In the genomic region with DNA sequence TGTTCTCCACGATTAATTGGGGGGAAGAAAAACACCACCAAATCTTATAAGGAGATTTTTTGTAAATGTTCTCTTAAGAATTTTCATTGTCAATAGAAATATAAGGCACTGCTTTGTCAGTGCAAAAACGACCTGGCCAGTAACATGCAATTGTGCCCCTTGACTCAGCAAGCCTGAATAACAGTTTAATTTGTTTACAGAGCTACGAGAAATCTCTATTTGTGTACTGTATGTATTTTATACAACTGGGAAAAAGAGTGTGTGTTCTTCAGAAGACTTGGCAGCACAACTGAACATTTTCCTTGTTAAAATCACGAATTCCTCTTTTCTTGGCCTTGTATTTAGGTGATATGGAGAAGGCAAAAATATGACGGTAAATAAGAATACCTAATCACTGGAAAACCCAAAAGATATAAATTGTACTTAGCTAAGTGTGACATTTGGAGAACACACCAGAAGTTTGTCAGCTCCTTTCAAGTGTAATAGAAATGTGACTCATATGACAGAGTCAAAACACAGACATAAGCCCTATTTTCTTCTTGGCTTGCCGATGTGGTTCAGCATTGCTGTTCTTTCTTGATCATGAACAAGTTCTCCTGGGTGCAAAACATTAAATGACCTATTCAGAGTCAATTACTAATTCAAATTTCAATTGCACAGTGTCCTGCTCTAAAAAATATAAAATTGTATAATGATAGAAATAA, we compare ENCODE assay signal across 17 cellular contexts.
"Had no signal": no experiment of that assay in that cellular context is flagged by ENCODE, and none has a peak within 500 bp of the region (broad histone marks: within the 10 kb centered on the region; RNA-seq: fewer than 3 reads in every experiment).

No MANE protein-coding gene starts in this region.

- H3K79me2 ChIP-seq: hepatocyte had no signal

- H2AFZ ChIP-seq: hepatocyte had no signal

- H3K27me3 ChIP-seq: ascending aorta, hepatocyte, thyroid gland had no signal

- H3K27ac Mint-ChIP-seq: activated CD8-positive, alpha-beta memory T cell treated with anti-CD3 and anti-CD28 coated beads, Interleukin-2, amount 10 ng/mL, durations not matched to agents 7 days and 5 days; activated naive CD4-positive, alpha-beta T cell treated with anti-CD3 and anti-CD28 coated beads for 36 hours; activated naive CD8-positive, alpha-beta T cell treated with anti-CD3 and anti-CD28 coated beads, Interleukin-2, amount 50 U/mL, for 24 hours; activated T-helper 2 cell treated with anti-CD3 and anti-CD28 coated beads, Interferon-gamma antibody, Interleukin-2, Interleukin-4, amounts not matched to agents 10 μg/mL and 5 μg/mL and 100 μg/mL, durations not matched to agents 14 hours and 24 hours and 36 hours; naive thymus-derived CD4-positive, alpha-beta T cell; stimulated activated naive B cell treated with anti-CD40 and anti-IgM and Interleukin-4, amounts not matched to agents 10 μg/mL and 1 μg/mL and 100 μg/mL, for 72 hours had no signal

- H3K27ac ChIP-seq: ascending aorta, hepatocyte, thyroid gland had no signal

- DNase-seq: activated CD4-positive, alpha-beta T cell treated with anti-CD3 and anti-CD28 coated beads, Interleukin-2, amount 50 U/mL, for 4 hours; activated CD4-positive, CD25-positive, alpha-beta regulatory T cell treated with anti-CD3 and anti-CD28 coated beads, Interleukin-2, amount 50 U/mL, for 72 hours; activated CD8-positive, alpha-beta memory T cell treated with anti-CD3 and anti-CD28 coated beads, Interleukin-2, amount 10 ng/mL, durations not matched to agents 7 days and 5 days; activated naive CD4-positive, alpha-beta T cell treated with anti-CD3 and anti-CD28 coated beads for 36 hours; activated naive CD8-positive, alpha-beta T cell treated with anti-CD3 and anti-CD28 coated beads, Interleukin-2, amount 50 U/mL, for 24 hours; activated T-cell treated with anti-CD3 and anti-CD28 coated beads, Interleukin-2, amount 50 U/mL, for 1 hour; erythroblast; islet precursor cell; mammary epithelial cell; naive thymus-derived CD4-positive, alpha-beta T cell; stimulated activated CD4-positive, alpha-beta T cell treated with anti-CD3 and anti-CD28 coated beads, Interleukin-2, amount 100 ng/mL, for 48 hours; stimulated activated naive B cell treated with anti-CD40 and anti-IgM and Interleukin-4, amounts not matched to agents 10 μg/mL and 1 μg/mL and 100 μg/mL, for 72 hours; T1000; thyroid gland had no signal

- H3K9me3 Mint-ChIP-seq: activated naive CD4-positive, alpha-beta T cell treated with anti-CD3 and anti-CD28 coated beads for 36 hours; stimulated activated naive B cell treated with anti-CD40 and anti-IgM and Interleukin-4, amounts not matched to agents 10 μg/mL and 1 μg/mL and 100 μg/mL, for 72 hours had no signal

- H3K36me3 Mint-ChIP-seq: activated CD8-positive, alpha-beta memory T cell treated with anti-CD3 and anti-CD28 coated beads, Interleukin-2, amount 10 ng/mL, durations not matched to agents 7 days and 5 days; naive thymus-derived CD4-positive, alpha-beta T cell; stimulated activated naive B cell treated with anti-CD40 and anti-IgM and Interleukin-4, amounts not matched to agents 10 μg/mL and 1 μg/mL and 100 μg/mL, for 72 hours had no signal

- H3K4me3 Mint-ChIP-seq: activated CD8-positive, alpha-beta memory T cell treated with anti-CD3 and anti-CD28 coated beads, Interleukin-2, amount 10 ng/mL, durations not matched to agents 7 days and 5 days; activated naive CD4-positive, alpha-beta T cell treated with anti-CD3 and anti-CD28 coated beads for 36 hours; activated naive CD8-positive, alpha-beta T cell treated with anti-CD3 and anti-CD28 coated beads, Interleukin-2, amount 50 U/mL, for 24 hours; naive thymus-derived CD4-positive, alpha-beta T cell; stimulated activated naive B cell treated with anti-CD40 and anti-IgM and Interleukin-4, amounts not matched to agents 10 μg/mL and 1 μg/mL and 100 μg/mL, for 72 hours had no signal

- H3K27me3 Mint-ChIP-seq: activated CD8-positive, alpha-beta memory T cell treated with anti-CD3 and anti-CD28 coated beads, Interleukin-2, amount 10 ng/mL, durations not matched to agents 7 days and 5 days; activated naive CD8-positive, alpha-beta T cell treated with anti-CD3 and anti-CD28 coated beads, Interleukin-2, amount 50 U/mL, for 24 hours; naive thymus-derived CD4-positive, alpha-beta T cell; stimulated activated naive B cell treated with anti-CD40 and anti-IgM and Interleukin-4, amounts not matched to agents 10 μg/mL and 1 μg/mL and 100 μg/mL, for 72 hours had no signal

- H3K4me3 ChIP-seq: ascending aorta, hepatocyte, thyroid gland had no signal

- H3K4me1 ChIP-seq: ascending aorta had no signal

- H3K36me3 ChIP-seq: ascending aorta, thyroid gland had no signal

- H3K4me2 ChIP-seq: hepatocyte had no signal

- H3K9me3 ChIP-seq: ascending aorta, thyroid gland had no signal

- H3K4me1 Mint-ChIP-seq: activated CD8-positive, alpha-beta memory T cell treated with anti-CD3 and anti-CD28 coated beads, Interleukin-2, amount 10 ng/mL, durations not matched to agents 7 days and 5 days; activated naive CD8-positive, alpha-beta T cell treated with anti-CD3 and anti-CD28 coated beads, Interleukin-2, amount 50 U/mL, for 24 hours; naive thymus-derived CD4-positive, alpha-beta T cell; stimulated activated naive B cell treated with anti-CD40 and anti-IgM and Interleukin-4, amounts not matched to agents 10 μg/mL and 1 μg/mL and 100 μg/mL, for 72 hours had no signal
